Comparison of ENCODE assay signal across 24 cellular contexts in genomic region chr18:62690416-62690815, GRCh38. TPM values are rescaled to one million over a fixed set of nuclear protein-coding genes. Genes with fewer than 3 reads are reported as not detected.
DNase-seq lines count a peak whose midpoint lies in the region; ATAC-seq lines count a peak whose summit lies in the region.
"Had no signal": no experiment of that assay in that cellular context is flagged by ENCODE, and none has a peak within 500 bp of the region (broad histone marks: within the 10 kb centered on the region; RNA-seq: fewer than 3 reads in every experiment).

No MANE protein-coding gene starts in this region.

- peak; percentile 98 for DNase-seq in SK-MEL-5 (ENCODE audit: low read depth, low spot score)
- peak; percentile 77 for DNase-seq in epidermal melanocyte (ENCODE audit: insufficient read length, low spot score)
- peak; percentile 92 for DNase-seq in midbrain (lab: John Stamatoyannopoulos, UW)
- DNase-seq in superior temporal gyrus (ENCODE audit: extremely low spot score), result peak; percentile 97
- DNase-seq in hepatic stellate cell (ENCODE audit: low spot score), result no peak
- DNase-seq in NK-92 (lab: John Stamatoyannopoulos, UW; ENCODE audit: unreplicated experiment), result no peak
- DNase-seq: activated CD4-positive, alpha-beta T cell treated with anti-CD3 and anti-CD28 coated beads for 48 hours; activated naive CD4-positive, alpha-beta T cell; activated T-cell treated with anti-CD3 and anti-CD28 coated beads, Interleukin-2, amount 50 U/mL, for 4 hours; aorta; central memory CD4-positive, alpha-beta T cell; EL; heart right ventricle; immature natural killer cell; Kasumi-1; left lung; mucosa of descending colon; NCI-H1694 treated with DMSO at 0.1 percent for 48 hours; NCI-H2171 treated with DMSO at 0.1 percent for 48 hours; NCI-H526; nephron progenitor cell; psoas muscle; testis had no signal

- in situ Hi-C loops in SK-MEL-5 (cut with HindIII; ENCODE audit: low pct_unique_long_range_greater_than_20kb, low sequenced_read_pairs), result no loop called here

- no peak for ATAC-seq in GM21723 (IDR thresholded peaks at IDR 0.05; ENCODE audit: unreplicated experiment)
- ATAC-seq: activated T-cell treated with anti-CD3 and anti-CD28 coated beads, Interleukin-2, amount 50 U/mL, for 4 hours; heart right ventricle; left lung; mucosa of descending colon; psoas muscle had no signal

RNA-seq across cellular contexts. Expression of gene PHLPP1, which starts 24.9 kb away (rescaled TPM):
- total RNA-seq in SK-MEL-5 (2014; rRNA removed; shearing (Covaris generic)), result 15.8 and 19.1 TPM in 2 replicates
- polyA plus RNA-seq in SK-MEL-5 (2015; cell fraction: cytosol; rRNA removed), result 18.7 and 25.5 TPM in 2 replicates
- 11.6 and 20.7 TPM in 2 replicates for polyA plus RNA-seq in SK-MEL-5 (2015; cell fraction: nucleus; rRNA removed)

Comparison
In these comparisons a context has a peak if more than half of its experiments do, and no peak if none do; other contexts are left out.
1. DNase-seq: peak in SK-MEL-5 (single experiment), epidermal melanocyte (single experiment), midbrain (single experiment) and superior temporal gyrus (single experiment); none in hepatic stellate cell (single experiment) and NK-92 (single experiment).